30 cellular contexts compared by ENCODE assay signal in genomic region chr7:35726654-35727053, GRCh38. TPM values are rescaled to one million over a fixed set of nuclear protein-coding genes. Genes with fewer than 3 reads are reported as not detected.
DNase-seq lines count a peak whose midpoint lies in the region; ATAC-seq and TF ChIP-seq lines count a peak whose summit lies in the region.
"Had no signal": no experiment of that assay in that cellular context is flagged by ENCODE, and none has a peak within 500 bp of the region (broad histone marks: within the 10 kb centered on the region; RNA-seq: fewer than 3 reads in every experiment).

No MANE protein-coding gene starts in this region.

- intact Hi-C loops in tibial artery (cut with DNase I; ENCODE audit: low total_unique reads) = no loop called here

- H3K27ac ChIP-seq in tibial artery = no peak overlapping the region
- H3K27ac ChIP-seq: cardiac muscle cell, HL-60, parathyroid adenoma, right atrium auricular region, SJSA1, thoracic aorta had no signal

- H3K4me1 ChIP-seq in BE2C (peaks cover 24% of the 10 kb centered on the region), tibial artery (peaks cover 0 to 25% (median 20%) of the 10 kb centered on the region in 4 donors)
- H3K4me1 ChIP-seq: parathyroid adenoma, SJSA1 had no signal

- TF ChIP-seq CTCF in BE2C (IDR thresholded peaks at IDR 0.05; ENCODE audit: low read depth, low read length) = no peak
- TF ChIP-seq CTCF in GM06990 (IDR thresholded peaks at IDR 0.05; ENCODE audit: insufficient read depth, low read length, poor library complexity, severe bottlenecking) = no peak
- no peak for TF ChIP-seq CTCF in tibial artery (IDR thresholded peaks at IDR 0.05)

- H3K36me3 ChIP-seq in BE2C = no peaks in the 10 kb centered on the region
- H3K36me3 ChIP-seq in GM06990 (ENCODE audit: control insufficient read depth, insufficient read depth, low read length) = no peaks in the 10 kb centered on the region
- H3K36me3 ChIP-seq in tibial artery = no peaks in the 10 kb centered on the region
- H3K36me3 ChIP-seq: cardiac muscle cell, right atrium auricular region, SJSA1, spleen, thoracic aorta had no signal

- H3K27me3 ChIP-seq in BE2C (no peaks in the 10 kb centered on the region), GM06990 (replicated peaks; ENCODE audit: control insufficient read depth, insufficient read depth, low read length) (no peaks in the 10 kb centered on the region), tibial artery (no peaks in the 10 kb centered on the region)
- H3K27me3 ChIP-seq: cardiac muscle cell, right atrium auricular region, SJSA1, spleen had no signal

- peak overlapping the region; percentile 78 to 94 (median 92) for H3K27ac Mint-ChIP-seq in immature natural killer cell
- H3K27ac Mint-ChIP-seq: activated naive CD4-positive, alpha-beta T cell treated with anti-CD3 and anti-CD28 coated beads, Interleukin-2, amount 10 ng/mL, durations not matched to agents 7 days and 5 days; activated T-cell treated with anti-CD3 and anti-CD28 coated beads, Interleukin-2, amount 50 U/mL, for 72 hours; T-helper 2 cell treated with Interferon-gamma antibody and Interleukin-4, amounts not matched to agents 5 μg/mL and 100 μg/mL, for 36 hours had no signal

- H3K36me3 Mint-ChIP-seq in immature natural killer cell = no peaks in the 10 kb centered on the region
- H3K36me3 Mint-ChIP-seq: activated naive CD4-positive, alpha-beta T cell treated with anti-CD3 and anti-CD28 coated beads, Interleukin-2, amount 10 ng/mL, durations not matched to agents 7 days and 5 days; CD4-positive, CD25-positive, alpha-beta regulatory T cell had no signal

- H3K9me3 Mint-ChIP-seq in immature natural killer cell = no peaks in the 10 kb centered on the region
- H3K9me3 Mint-ChIP-seq: activated naive CD4-positive, alpha-beta T cell treated with anti-CD3 and anti-CD28 coated beads, Interleukin-2, amount 10 ng/mL, durations not matched to agents 7 days and 5 days; stimulated activated effector memory CD8-positive, alpha-beta T cell treated with anti-CD3 and anti-CD28 coated beads, Interleukin-12 subunit alpha, Interleukin-12 subunit beta, amount 100 ng/mL, for 72 hours had no signal

- H3K4me3 ChIP-seq in BE2C (ENCODE audit: low read depth, low read length) (no peak overlapping the region), GM06990 (replicated peaks; ENCODE audit: low read depth, low read length) (no peak overlapping the region), tibial artery (no peak overlapping the region)
- H3K4me3 ChIP-seq: cardiac muscle cell, right atrium auricular region, SJSA1, spleen, thoracic aorta had no signal

- H3K27me3 Mint-ChIP-seq in immature natural killer cell (ENCODE audit: low read depth in 3 of 3) = peaks cover 21 to 23% (median 22%) of the 10 kb centered on the region in 3 donors
- H3K27me3 Mint-ChIP-seq: activated naive CD4-positive, alpha-beta T cell treated with anti-CD3 and anti-CD28 coated beads, Interleukin-2, amount 10 ng/mL, durations not matched to agents 7 days and 5 days; CD4-positive, CD25-positive, alpha-beta regulatory T cell had no signal

- DNase-seq in BE2C (peak; percentile 48), GM06990 (ENCODE audit: extremely low read depth, insufficient read length) (peak; percentile 67), RPMI8226 (peak; percentile 44), immature natural killer cell (no peak), AG20443 (ENCODE audit: low spot score) (no peak), tibial artery (no peak)
- DNase-seq in activated effector memory CD4-positive, alpha-beta T cell treated with anti-CD3 and anti-CD28 coated beads, Interleukin-2, amount 50 U/mL, for 16 hours = no peak
- DNase-seq: activated CD4-positive, alpha-beta T cell treated with anti-CD3 and anti-CD28 coated beads for 48 hours; activated naive CD4-positive, alpha-beta T cell treated with anti-CD3 and anti-CD28 coated beads, Interleukin-2, amount 10 ng/mL, durations not matched to agents 7 days and 5 days; activated T-cell treated with anti-CD3 and anti-CD28 coated beads, Interleukin-2, amount 50 U/mL, for 72 hours; aorta; CD4-positive, CD25-positive, alpha-beta regulatory T cell; DMS153; GF-D8; NCI-H1092; NCI-H2081; NK-92 treated with Interleukin-12 subunit alpha and Interleukin-12 subunit beta, amount 100 ng/mL, for 24 hours; spleen; stimulated activated CD4-positive, alpha-beta T cell treated with anti-CD3 and anti-CD28 coated beads, Interleukin-2, amount 100 ng/mL, for 48 hours had no signal

- peak overlapping the region in 4 of 5 donors; percentile 13 to 37 (median 20) for H3K4me3 Mint-ChIP-seq in immature natural killer cell
- H3K4me3 Mint-ChIP-seq: activated naive CD4-positive, alpha-beta T cell treated with anti-CD3 and anti-CD28 coated beads, Interleukin-2, amount 10 ng/mL, durations not matched to agents 7 days and 5 days; activated T-cell treated with anti-CD3 and anti-CD28 coated beads, Interleukin-2, amount 50 U/mL, for 72 hours; neural crest cell; T-helper 2 cell treated with Interferon-gamma antibody and Interleukin-4, amounts not matched to agents 5 μg/mL and 100 μg/mL, for 36 hours had no signal

- no peak for ATAC-seq in GM18520 (IDR thresholded peaks at IDR 0.05; ENCODE audit: unreplicated experiment)
- ATAC-seq: activated T-cell treated with anti-CD3 and anti-CD28 coated beads, Interleukin-2, amount 50 U/mL, for 72 hours; HepG2; stimulated activated effector memory CD8-positive, alpha-beta T cell treated with anti-CD3 and anti-CD28 coated beads, Interleukin-12 subunit alpha, Interleukin-12 subunit beta, amount 100 ng/mL, for 72 hours had no signal

- peaks cover 82 to 96% of the 10 kb centered on the region in 2 donors for H3K4me1 Mint-ChIP-seq in immature natural killer cell
- H3K4me1 Mint-ChIP-seq: neural crest cell had no signal

- no peaks in the 10 kb centered on the region for H3K9me3 ChIP-seq in BE2C
- H3K9me3 ChIP-seq in tibial artery = no peaks in the 10 kb centered on the region
- H3K9me3 ChIP-seq: right atrium auricular region, SJSA1, spleen, thoracic aorta had no signal

RNA-seq across cellular contexts. Expression of gene HERPUD2, which starts 31.7 kb away (rescaled TPM):
- polyA plus RNA-seq in BE2C (2012; ENCODE audit: insufficient read depth, insufficient read length, low read depth) = 11.1 TPM
- polyA plus RNA-seq in immature natural killer cell = 100 to 1,000 TPM in 1 of 3 donors, 10 to 100 TPM in 2; 65.1 to 115 (median 91.4) TPM

Comparison
In these comparisons a context has a peak if more than half of its experiments do, and no peak if none do; other contexts are left out.
1. DNase-seq: peak in BE2C (single experiment), GM06990 (single experiment) and RPMI8226 (single experiment); none in immature natural killer cell (0 of 3), AG20443 (single experiment), activated effector memory CD4-positive, alpha-beta T cell treated with anti-CD3 and anti-CD28 coated beads, Interleukin-2, amount 50 U/mL, for 16 hours (single experiment) and tibial artery (0 of 2).